ENCODE assay signal across 14 cellular contexts in genomic region chr5:106521701-106522100, GRCh38.
DNase-seq lines count a peak whose midpoint lies in the region; ATAC-seq and TF ChIP-seq lines count a peak whose summit lies in the region.
"Had no signal": no experiment of that assay in that cellular context is flagged by ENCODE, and none has a peak within 500 bp of the region (broad histone marks: within the 10 kb centered on the region; RNA-seq: fewer than 3 reads in every experiment).

No MANE protein-coding gene starts in this region.

- DNase-seq in GM04504 (ENCODE audit: low read depth) (peak; percentile 38), SK-MEL-5 (ENCODE audit: low read depth, low spot score) (peak; percentile 57), fibroblast of mammary gland (ENCODE audit: low read depth) (peak; percentile 26), putamen (ENCODE audit: low spot score) (peak; percentile 30), 8988T (no peak), NCI-H2107 treated with DMSO at 0.1 percent for 48 hours (lab: John Stamatoyannopoulos, UW; ENCODE audit: unreplicated experiment) (no peak)
- DNase-seq in activated naive CD4-positive, alpha-beta T cell (lab: John Stamatoyannopoulos, UW): no peak
- DNase-seq: activated CD8-positive, alpha-beta memory T cell treated with anti-CD3 and anti-CD28 coated beads, Interleukin-2, amount 50 U/mL, for 48 hours; lower lobe of right lung; NCI-H1930 had no signal

- in situ Hi-C loops in SK-MEL-5 (cut with HindIII; ENCODE audit: low pct_unique_long_range_greater_than_20kb, low sequenced_read_pairs): no loop called here

- no peak for ATAC-seq in HG03135 (IDR thresholded peaks at IDR 0.05; ENCODE audit: unreplicated experiment)
- ATAC-seq: lower lobe of right lung had no signal

- H3K4me3 ChIP-seq in fibroblast of mammary gland (ENCODE audit: control insufficient read depth, low read depth, low read length): no peak overlapping the region
- H3K4me3 ChIP-seq: esophagus muscularis mucosa, lower lobe of right lung, PC-9, tibial nerve had no signal

- TF ChIP-seq CTCF in fibroblast of mammary gland (conservative IDR thresholded peaks at IDR 0.05; ENCODE audit: control insufficient read depth, insufficient read depth, low read depth, low read length): no peak

Comparison
In these comparisons a context has a peak if more than half of its experiments do, and no peak if none do; other contexts are left out.
1. DNase-seq: peak in GM04504 (single experiment), SK-MEL-5 (single experiment), fibroblast of mammary gland (single experiment) and putamen (single experiment); none in 8988T (single experiment), NCI-H2107 treated with DMSO at 0.1 percent for 48 hours (single experiment) and activated naive CD4-positive, alpha-beta T cell (0 of 4).